In genomic region chr19:18311495-18311894, GRCh38 we compare ENCODE assay signal across 1 cellular context.
A peak's percentile ranks its signal among the peaks of the same experiment; 100 is the strongest.
TF ChIP-seq lines count a peak whose summit lies in the region.

No MANE protein-coding gene starts in this region.

TF ChIP-seq in HepG2, 621 proteins besides CTCF, POLR2A, EP300 and RAD21:
- TF ChIP-seq AGO2 (optimal IDR thresholded peaks at IDR 0.05; ENCODE audit: low read depth, low read length), result peak; percentile 74
- TF ChIP-seq RBFOX2 (IDR thresholded peaks at IDR 0.05; ENCODE audit: low read depth, low read length), result 0 out of 2 replicates have a peak, but pooled peaks have one; percentile 23
- TF ChIP-seq ZNF256 (CRISPR knock-in tag; conservative IDR thresholded peaks at IDR 0.05), result no peak
- no peak for TF ChIP-seq RNF219 (CRISPR knock-in tag; IDR thresholded peaks at IDR 0.05)
- no peak for TF ChIP-seq MYC (CRISPR knock-in tag; IDR thresholded peaks at IDR 0.05; ENCODE audit: borderline replicate concordance)
